Comparison of ENCODE assay signal across 10 cellular contexts in genomic region chr17:8149419-8150193, GRCh38. TPM values are rescaled to one million over a fixed set of nuclear protein-coding genes. Genes with fewer than 3 reads are reported as not detected.
DNase-seq lines count a peak whose midpoint lies in the region; ATAC-seq and TF ChIP-seq lines count a peak whose summit lies in the region.
"Had no signal": no experiment of that assay in that cellular context is flagged by ENCODE, and none has a peak within 500 bp of the region (broad histone marks: within the 10 kb centered on the region; RNA-seq: fewer than 3 reads in every experiment).

No MANE protein-coding gene starts in this region.

- POLR2A ChIA-PET in CD8-positive, alpha-beta memory T cell (lab: Charles Lee), result interaction anchor here (0.6 to 2.5 kb wide), 3 partner anchors 10 to 14 kb away, joined by 3 to 16 read pairs (median 7); no protein-coding TSS in a partner anchor

- 88 to 93% (median 90%) methylated on average over 28 to 29 of the region's 29 CpGs for WGBS in ovary, 3 donors

- H3K4me3 ChIP-seq in CD8-positive, alpha-beta memory T cell (ENCODE audit: low read length), result no peak overlapping the region
- no peak overlapping the region for H3K4me3 ChIP-seq in ovary
- H3K4me3 ChIP-seq: right lobe of liver had no signal

- peaks cover 6 to 85% (median 17%) of the 10 kb centered on the region in 3 donors for H3K36me3 Mint-ChIP-seq in CD8-positive, alpha-beta memory T cell
- peaks cover 31% of the 10 kb centered on the region for H3K36me3 Mint-ChIP-seq in activated naive CD8-positive, alpha-beta T cell treated with anti-CD3 and anti-CD28 coated beads for 36 hours

- H3K27me3 ChIP-seq in CD8-positive, alpha-beta memory T cell (ENCODE audit: insufficient read depth, low read length, poor library complexity, severe bottlenecking), result no peaks in the 10 kb centered on the region
- H3K27me3 ChIP-seq in ovary, result no peaks in the 10 kb centered on the region
- H3K27me3 ChIP-seq: right lobe of liver had no signal

- no peak for TF ChIP-seq CTCF in ovary (IDR thresholded peaks at IDR 0.05)

- peak overlapping the region in 5 of 8 donors; percentile 50 to 99 (median 85) for H3K27ac Mint-ChIP-seq in CD8-positive, alpha-beta memory T cell
- H3K27ac Mint-ChIP-seq in activated naive CD8-positive, alpha-beta T cell treated with anti-CD3 and anti-CD28 coated beads for 36 hours, result no peak overlapping the region

- TF ChIP-seq EP300 in ovary (IDR thresholded peaks at IDR 0.05), result no peak

- ATAC-seq in GM19452 (IDR thresholded peaks at IDR 0.05; ENCODE audit: unreplicated experiment), result no peak
- ATAC-seq: activated CD4-positive, CD25-positive, alpha-beta regulatory T cell treated with anti-CD3 and anti-CD28 coated beads, Interleukin-2, amount 50 U/mL, for 24 hours; left lobe of liver; right lobe of liver had no signal

- H3K4me1 ChIP-seq in CD8-positive, alpha-beta memory T cell (ENCODE audit: insufficient read depth, low read length), result peaks cover 41% of the 10 kb centered on the region
- peaks cover 12% of the 10 kb centered on the region for H3K4me1 ChIP-seq in ovary (ENCODE audit: insufficient read depth)

- H3K4me1 Mint-ChIP-seq in CD8-positive, alpha-beta memory T cell, result peaks cover 19 to 58% (median 33%) of the 10 kb centered on the region in 3 donors
- peaks cover 36% of the 10 kb centered on the region for H3K4me1 Mint-ChIP-seq in activated naive CD8-positive, alpha-beta T cell treated with anti-CD3 and anti-CD28 coated beads for 36 hours

- peaks cover 53% of the 10 kb centered on the region for H3K36me3 ChIP-seq in CD8-positive, alpha-beta memory T cell (ENCODE audit: insufficient read depth, low read length)
- H3K36me3 ChIP-seq in ovary, result no peaks in the 10 kb centered on the region

- peaks cover 0 to 4% (median 0%) of the 10 kb centered on the region in 5 donors for H3K9me3 Mint-ChIP-seq in CD8-positive, alpha-beta memory T cell
- no peaks in the 10 kb centered on the region for H3K9me3 Mint-ChIP-seq in activated naive CD8-positive, alpha-beta T cell treated with anti-CD3 and anti-CD28 coated beads for 36 hours

- CTCF ChIA-PET in CD8-positive, alpha-beta memory T cell (lab: Charles Lee), result interaction anchor here (2.0 to 11.7 kb wide), 3 partner anchors 12 to 39 kb away, joined by 6 to 108 read pairs (median 23); partner anchors contain the start of gene ALOXE3

- intact Hi-C loops in ovary (cut with DNase I), result loop anchor here in 1 of 4 donors (10.0 kb wide), 1 partner anchor 305 kb away; no protein-coding TSS in a partner anchor

- no peaks in the 10 kb centered on the region for H3K9me3 ChIP-seq in CD8-positive, alpha-beta memory T cell (ENCODE audit: low read length)
- H3K9me3 ChIP-seq in ovary, result no peaks in the 10 kb centered on the region
- H3K9me3 ChIP-seq: right lobe of liver had no signal

- peaks cover 0 to 22% of the 10 kb centered on the region in 2 donors for H3K27me3 Mint-ChIP-seq in CD8-positive, alpha-beta memory T cell
- no peaks in the 10 kb centered on the region for H3K27me3 Mint-ChIP-seq in activated naive CD8-positive, alpha-beta T cell treated with anti-CD3 and anti-CD28 coated beads for 36 hours

- peak overlapping the region; percentile 100 for H3K27ac ChIP-seq in CD8-positive, alpha-beta memory T cell (ENCODE audit: low read depth, low read length)
- H3K27ac ChIP-seq in ovary, result peak overlapping the region; percentile 94 to 96

- H3K4me3 Mint-ChIP-seq in CD8-positive, alpha-beta memory T cell, result peak overlapping the region in 4 of 7 donors; percentile 5 to 69 (median 22)
- peak overlapping the region; percentile 37 for H3K4me3 Mint-ChIP-seq in activated naive CD8-positive, alpha-beta T cell treated with anti-CD3 and anti-CD28 coated beads for 36 hours

- DNase-seq in CD8-positive, alpha-beta memory T cell, result peak in 1 of 5 donors; percentile 10
- no peak for DNase-seq in activated naive CD8-positive, alpha-beta T cell treated with anti-CD3 and anti-CD28 coated beads for 36 hours
- peak in 3 of 5 donors; percentile 31 to 53 (median 53) for DNase-seq in ovary
- DNase-seq in NCI-H748 (lab: John Stamatoyannopoulos, UW; ENCODE audit: unreplicated experiment), result no peak
- DNase-seq in DMS53 treated with DMSO at 0.1 percent for 48 hours (lab: John Stamatoyannopoulos, UW; ENCODE audit: unreplicated experiment), result no peak
- DNase-seq: COR-L47 had no signal

- no peak for TF ChIP-seq POLR2A in ovary (IDR thresholded peaks at IDR 0.05)

RNA-seq across cellular contexts. Expression of gene PER1, which starts 2.6 kb away (rescaled TPM):
- 10 to 100 TPM; 26.5 to 35.8 TPM for total RNA-seq in CD8-positive, alpha-beta memory T cell
- polyA plus RNA-seq in CD8-positive, alpha-beta memory T cell, result 12.1 TPM
- total RNA-seq in activated naive CD8-positive, alpha-beta T cell treated with anti-CD3 and anti-CD28 coated beads for 36 hours, result 10 to 100 TPM; 55.7 to 56.1 TPM
- 100 to 1,000 TPM in 6 of 7 donors, 10 to 100 TPM in 1; 74.9 to 394 (median 165) TPM for total RNA-seq in ovary
- 100 to 1,000 TPM in 1 of 2 donors, 10 to 100 TPM in 1; 12.8 to 164 TPM for polyA plus RNA-seq in ovary

RNA-seq across cellular contexts. Expression of gene VAMP2, which starts 13.1 kb away (rescaled TPM):
- total RNA-seq in CD8-positive, alpha-beta memory T cell, result 10 to 100 TPM; 38.3 to 41.0 TPM
- 98.3 TPM for polyA plus RNA-seq in CD8-positive, alpha-beta memory T cell
- 10 to 100 TPM; 27.7 to 28.4 TPM for total RNA-seq in activated naive CD8-positive, alpha-beta T cell treated with anti-CD3 and anti-CD28 coated beads for 36 hours
- 100 to 1,000 TPM in 4 of 7 donors, 10 to 100 TPM in 3; 35.5 to 147 (median 118) TPM for total RNA-seq in ovary
- polyA plus RNA-seq in ovary, result 100 to 1,000 TPM in 1 of 2 donors, 10 to 100 TPM in 1; 99.2 to 233 TPM

RNA-seq across cellular contexts. Expression of gene HES7, which starts 25.7 kb away (rescaled TPM):
- 1 to 10 TPM; 1.6 to 1.8 TPM for total RNA-seq in CD8-positive, alpha-beta memory T cell
- not detected for polyA plus RNA-seq in CD8-positive, alpha-beta memory T cell
- total RNA-seq in activated naive CD8-positive, alpha-beta T cell treated with anti-CD3 and anti-CD28 coated beads for 36 hours, result 1 to 10 TPM; 1.9 to 2.0 TPM
- under 1 TPM in 6 of 7 donors, not detected in 1; 0.11 to 0.97 (median 0.81) TPM for total RNA-seq in ovary
- polyA plus RNA-seq in ovary, result under 1 TPM in 1 of 2 donors, not detected in 1; 0.25 TPM
- total RNA-seq: left lobe of liver, right lobe of liver had no signal

RNA-seq across cellular contexts. Expression of gene TMEM107, which starts 26.6 kb away (rescaled TPM):
- total RNA-seq in CD8-positive, alpha-beta memory T cell, result 10 to 100 TPM; 21.3 to 22.4 TPM
- polyA plus RNA-seq in CD8-positive, alpha-beta memory T cell, result 50.7 TPM
- 10 to 100 TPM; 26.0 to 26.3 TPM for total RNA-seq in activated naive CD8-positive, alpha-beta T cell treated with anti-CD3 and anti-CD28 coated beads for 36 hours
- total RNA-seq in ovary, result 10 to 100 TPM in 5 of 7 donors, 1 to 10 TPM in 2; 7.5 to 57.6 (median 16.1) TPM
- 10 to 100 TPM in 1 of 2 donors, 1 to 10 TPM in 1; 8.2 to 10.3 TPM for polyA plus RNA-seq in ovary

RNA-seq across cellular contexts. Expression of gene ALOXE3, which starts 31.3 kb away (rescaled TPM):
- total RNA-seq in CD8-positive, alpha-beta memory T cell, result not detected
- polyA plus RNA-seq in CD8-positive, alpha-beta memory T cell, result not detected
- under 1 TPM in 1 of 2 experiments, not detected in 1; 0.10 TPM for total RNA-seq in activated naive CD8-positive, alpha-beta T cell treated with anti-CD3 and anti-CD28 coated beads for 36 hours
- not detected for total RNA-seq in ovary
- under 1 TPM in 1 of 2 donors, not detected in 1; 0.07 TPM for polyA plus RNA-seq in ovary
- total RNA-seq: left lobe of liver, right lobe of liver had no signal

Comparison
In these comparisons a context has a peak if more than half of its experiments do, and no peak if none do; other contexts are left out.
1. DNase-seq: peak in ovary (3 of 5); none in activated naive CD8-positive, alpha-beta T cell treated with anti-CD3 and anti-CD28 coated beads for 36 hours (single experiment), NCI-H748 (single experiment) and DMS53 treated with DMSO at 0.1 percent for 48 hours (single experiment).